1 cellular context compared by ENCODE assay signal in genomic region chr10:50624154-50624865, GRCh38.
TF ChIP-seq lines count a peak whose summit lies in the region.

No MANE protein-coding gene starts in this region.

TF ChIP-seq in HEK293, 187 proteins besides CTCF, POLR2A, EP300 and RAD21 (continued from another document and continues in another):
- TF ChIP-seq, protein P1, sequence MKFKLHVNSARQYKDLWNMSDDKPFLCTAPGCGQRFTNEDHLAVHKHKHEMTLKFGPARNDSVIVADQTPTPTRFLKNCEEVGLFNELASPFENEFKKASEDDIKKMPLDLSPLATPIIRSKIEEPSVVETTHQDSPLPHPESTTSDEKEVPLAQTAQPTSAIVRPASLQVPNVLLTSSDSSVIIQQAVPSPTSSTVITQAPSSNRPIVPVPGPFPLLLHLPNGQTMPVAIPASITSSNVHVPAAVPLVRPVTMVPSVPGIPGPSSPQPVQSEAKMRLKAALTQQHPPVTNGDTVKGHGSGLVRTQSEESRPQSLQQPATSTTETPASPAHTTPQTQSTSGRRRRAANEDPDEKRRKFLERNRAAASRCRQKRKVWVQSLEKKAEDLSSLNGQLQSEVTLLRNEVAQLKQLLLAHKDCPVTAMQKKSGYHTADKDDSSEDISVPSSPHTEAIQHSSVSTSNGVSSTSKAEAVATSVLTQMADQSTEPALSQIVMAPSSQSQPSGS (tag by site-specific recombination; IDR thresholded peaks at IDR 0.05; ENCODE audit: low read depth) = no peak
- TF ChIP-seq ZNF211 (tag by site-specific recombination; IDR thresholded peaks at IDR 0.05; ENCODE audit: low read depth) (no peak), SCRT2 (tag by site-specific recombination; IDR thresholded peaks at IDR 0.05) (no peak), SP3 (tag by site-specific recombination; IDR thresholded peaks at IDR 0.05) (peak; percentile 96), ZNF785 (tag by site-specific recombination; IDR thresholded peaks at IDR 0.05) (no peak), ZNF292 (tag by site-specific recombination; IDR thresholded peaks at IDR 0.05; ENCODE audit: borderline replicate concordance, low read depth) (no peak), ZBTB1 (tag by site-specific recombination; IDR thresholded peaks at IDR 0.05) (no peak), ZNF518A (tag by site-specific recombination; conservative IDR thresholded peaks at IDR 0.05; ENCODE audit: low read depth) (no peak), ZNF248 (tag by site-specific recombination; IDR thresholded peaks at IDR 0.05) (no peak), ZNF280D (tag by site-specific recombination; IDR thresholded peaks at IDR 0.05) (no peak), ZNF433 (tag by site-specific recombination; IDR thresholded peaks at IDR 0.05; ENCODE audit: low read depth) (no peak), ZNF654 (tag by site-specific recombination; IDR thresholded peaks at IDR 0.05; ENCODE audit: low read depth) (no peak), ZNF837 (tag by site-specific recombination; IDR thresholded peaks at IDR 0.05) (no peak), ZNF747 (tag by site-specific recombination; IDR thresholded peaks at IDR 0.05) (no peak), GLI4 (tag by site-specific recombination; IDR thresholded peaks at IDR 0.05) (no peak), WT1 (tag by site-specific recombination; IDR thresholded peaks at IDR 0.05) (peak; percentile 29; the same call in 1 of the 2 replicates), ZNF629 (tag by site-specific recombination; IDR thresholded peaks at IDR 0.05) (peak; percentile 77), ZNF391 (tag by site-specific recombination; IDR thresholded peaks at IDR 0.05; ENCODE audit: borderline replicate concordance, low read depth) (no peak), ZNF174 (tag by site-specific recombination; IDR thresholded peaks at IDR 0.05) (no peak), HOXD13 (CRISPR knock-in tag; IDR thresholded peaks at IDR 0.05; ENCODE audit: borderline replicate concordance) (no peak), ZBTB26 (tag by site-specific recombination; optimal IDR thresholded peaks at IDR 0.05) (peak; percentile 91), SP2 (tag by site-specific recombination; IDR thresholded peaks at IDR 0.05) (peak; percentile 75), ZNF623 (tag by site-specific recombination; IDR thresholded peaks at IDR 0.05) (no peak), ZNF571 (tag by site-specific recombination; IDR thresholded peaks at IDR 0.05) (no peak), KLF1 (tag by site-specific recombination; IDR thresholded peaks at IDR 0.05) (peak; percentile 70; the same call in 1 of the 2 replicates), ZNF18 (tag by site-specific recombination; IDR thresholded peaks at IDR 0.05) (no peak), ZNF184 (tag by site-specific recombination; IDR thresholded peaks at IDR 0.05) (peak; percentile 68; the same call in 1 of the 2 replicates), ZNF707 (tag by site-specific recombination; IDR thresholded peaks at IDR 0.05) (no peak), ZNF610 (tag by site-specific recombination; IDR thresholded peaks at IDR 0.05; ENCODE audit: borderline replicate concordance) (no peak), ZNF366 (tag by site-specific recombination; conservative IDR thresholded peaks at IDR 0.05) (0 out of 2 replicates have a peak, but pooled peaks have one; percentile 29), ZNF529 (tag by site-specific recombination; IDR thresholded peaks at IDR 0.05; ENCODE audit: insufficient replicate concordance) (no peak), HOXC10 (CRISPR knock-in tag; IDR thresholded peaks at IDR 0.05) (no peak), ZNF26 (tag by site-specific recombination; IDR thresholded peaks at IDR 0.05) (no peak), ZNF558 (tag by site-specific recombination; IDR thresholded peaks at IDR 0.05) (no peak; the same call in 1 of the 2 replicates), KLF7 (tag by site-specific recombination; IDR thresholded peaks at IDR 0.05; ENCODE audit: borderline replicate concordance) (peak; percentile 68; the same call in 1 of the 2 replicates), ZNF19 (tag by site-specific recombination; IDR thresholded peaks at IDR 0.05; ENCODE audit: low read depth) (no peak), ZNF138 (tag by site-specific recombination; IDR thresholded peaks at IDR 0.05; ENCODE audit: borderline replicate concordance) (no peak), ZNF596 (tag by site-specific recombination; IDR thresholded peaks at IDR 0.05) (no peak), REPIN1 (tag by site-specific recombination; IDR thresholded peaks at IDR 0.05; ENCODE audit: low read depth) (no peak), TCF7L2 (IDR thresholded peaks at IDR 0.05; ENCODE audit: borderline replicate concordance, low read depth, low read length) (no peak), ZBTB7A (tag by site-specific recombination; IDR thresholded peaks at IDR 0.05; ENCODE audit: low read depth) (peak; percentile 62; the same call in 1 of the 2 replicates), IKZF3 (tag by site-specific recombination; IDR thresholded peaks at IDR 0.05) (peak; percentile 73)
- TF ChIP-seq, protein P2, sequence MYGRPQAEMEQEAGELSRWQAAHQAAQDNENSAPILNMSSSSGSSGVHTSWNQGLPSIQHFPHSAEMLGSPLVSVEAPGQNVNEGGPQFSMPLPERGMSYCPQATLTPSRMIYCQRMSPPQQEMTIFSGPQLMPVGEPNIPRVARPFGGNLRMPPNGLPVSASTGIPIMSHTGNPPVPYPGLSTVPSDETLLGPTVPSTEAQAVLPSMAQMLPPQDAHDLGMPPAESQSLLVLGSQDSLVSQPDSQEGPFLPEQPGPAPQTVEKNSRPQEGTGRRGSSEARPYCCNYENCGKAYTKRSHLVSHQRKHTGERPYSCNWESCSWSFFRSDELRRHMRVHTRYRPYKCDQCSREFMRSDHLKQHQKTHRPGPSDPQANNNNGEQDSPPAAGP (tag by site-specific recombination; IDR thresholded peaks at IDR 0.05) = peak; percentile 68; the same call in 1 of the 2 replicates
- TF ChIP-seq, protein P3, sequence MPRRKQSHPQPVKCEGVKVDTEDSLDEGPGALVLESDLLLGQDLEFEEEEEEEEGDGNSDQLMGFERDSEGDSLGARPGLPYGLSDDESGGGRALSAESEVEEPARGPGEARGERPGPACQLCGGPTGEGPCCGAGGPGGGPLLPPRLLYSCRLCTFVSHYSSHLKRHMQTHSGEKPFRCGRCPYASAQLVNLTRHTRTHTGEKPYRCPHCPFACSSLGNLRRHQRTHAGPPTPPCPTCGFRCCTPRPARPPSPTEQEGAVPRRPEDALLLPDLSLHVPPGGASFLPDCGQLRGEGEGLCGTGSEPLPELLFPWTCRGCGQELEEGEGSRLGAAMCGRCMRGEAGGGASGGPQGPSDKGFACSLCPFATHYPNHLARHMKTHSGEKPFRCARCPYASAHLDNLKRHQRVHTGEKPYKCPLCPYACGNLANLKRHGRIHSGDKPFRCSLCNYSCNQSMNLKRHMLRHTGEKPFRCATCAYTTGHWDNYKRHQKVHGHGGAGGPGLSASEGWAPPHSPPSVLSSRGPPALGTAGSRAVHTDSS (tag by site-specific recombination; IDR thresholded peaks at IDR 0.05) = no peak
- TF ChIP-seq, protein P4, sequence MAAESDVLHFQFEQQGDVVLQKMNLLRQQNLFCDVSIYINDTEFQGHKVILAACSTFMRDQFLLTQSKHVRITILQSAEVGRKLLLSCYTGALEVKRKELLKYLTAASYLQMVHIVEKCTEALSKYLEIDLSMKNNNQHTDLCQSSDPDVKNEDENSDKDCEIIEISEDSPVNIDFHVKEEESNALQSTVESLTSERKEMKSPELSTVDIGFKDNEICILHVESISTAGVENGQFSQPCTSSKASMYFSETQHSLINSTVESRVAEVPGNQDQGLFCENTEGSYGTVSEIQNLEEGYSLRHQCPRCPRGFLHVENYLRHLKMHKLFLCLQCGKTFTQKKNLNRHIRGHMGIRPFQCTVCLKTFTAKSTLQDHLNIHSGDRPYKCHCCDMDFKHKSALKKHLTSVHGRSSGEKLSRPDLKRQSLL (tag by site-specific recombination; IDR thresholded peaks at IDR 0.05) = peak; percentile 27
